In genomic region chr6:51618563-51618962, GRCh38 we compare ENCODE assay signal across 10 cellular contexts.
DNase-seq lines count a peak whose midpoint lies in the region; ATAC-seq and TF ChIP-seq lines count a peak whose summit lies in the region.
"Had no signal": no experiment of that assay in that cellular context is flagged by ENCODE, and none has a peak within 500 bp of the region (broad histone marks: within the 10 kb centered on the region; RNA-seq: fewer than 3 reads in every experiment).

No MANE protein-coding gene starts in this region.

- no peaks in the 10 kb centered on the region for H3K27me3 Mint-ChIP-seq in activated CD4-positive, alpha-beta T cell treated with anti-CD3 and anti-CD28 coated beads, Interleukin-2, amount 10 ng/mL, durations not matched to agents 7 days and 5 days
- H3K27me3 Mint-ChIP-seq in T-helper 17 cell, result no peaks in the 10 kb centered on the region
- H3K27me3 Mint-ChIP-seq: CD4-positive, alpha-beta T cell had no signal

- no peaks in the 10 kb centered on the region for H3K4me1 Mint-ChIP-seq in activated CD4-positive, alpha-beta T cell treated with anti-CD3 and anti-CD28 coated beads, Interleukin-2, amount 10 ng/mL, durations not matched to agents 7 days and 5 days
- no peaks in the 10 kb centered on the region for H3K4me1 Mint-ChIP-seq in T-helper 17 cell

- no peak overlapping the region for H3K4me3 Mint-ChIP-seq in activated CD4-positive, alpha-beta T cell treated with anti-CD3 and anti-CD28 coated beads, Interleukin-2, amount 10 ng/mL, durations not matched to agents 7 days and 5 days
- H3K4me3 Mint-ChIP-seq in T-helper 17 cell, result no peak overlapping the region
- H3K4me3 Mint-ChIP-seq: CD4-positive, alpha-beta T cell had no signal

- CTCF ChIA-PET in OCI-LY7 (lab: Charles Lee; ENCODE audit: unreplicated experiment), result no interaction called here
- CTCF ChIA-PET in activated CD4-positive, alpha-beta T cell treated with anti-CD3 and anti-CD28 coated beads, Interleukin-2, amount 10 ng/mL, durations not matched to agents 7 days and 5 days (lab: Charles Lee), result no interaction called here

- DNase-seq in ACHN, result peak; percentile 19
- DNase-seq in OCI-LY7 (ENCODE audit: low spot score), result peak; percentile 22
- peak; percentile 16 for DNase-seq in iPS-NIHi11 (ENCODE audit: low spot score)
- no peak for DNase-seq in activated CD4-positive, alpha-beta T cell treated with anti-CD3 and anti-CD28 coated beads, Interleukin-2, amount 10 ng/mL, durations not matched to agents 7 days and 5 days
- no peak for DNase-seq in NCI-H1105 treated with DMSO at 0.1 percent for 48 hours (lab: John Stamatoyannopoulos, UW)
- no peak for DNase-seq in T-helper 17 cell
- DNase-seq in H7, result no peak
- DNase-seq: activated gamma-delta T cell; CD4-positive, alpha-beta T cell had no signal

- no peaks in the 10 kb centered on the region for H3K27me3 ChIP-seq in H7 (ENCODE audit: control insufficient read depth, insufficient read depth, low read length)

- H2AFZ ChIP-seq in OCI-LY7 (ENCODE audit: low read length), result no peak overlapping the region

- H3K27ac ChIP-seq in OCI-LY7 (ENCODE audit: low read depth, low read length, poor library complexity, severe bottlenecking), result no peak overlapping the region

- in situ Hi-C loops in ACHN (cut with HindIII; ENCODE audit: low pct_ligation_motif_present, low pct_unique_long_range_greater_than_20kb, low sequenced_read_pairs), result no loop called here

- no peaks in the 10 kb centered on the region for H3K4me1 ChIP-seq in OCI-LY7 (ENCODE audit: insufficient read depth, low read length, poor library complexity, severe bottlenecking)

- no peaks in the 10 kb centered on the region for H3K9me3 ChIP-seq in OCI-LY7 (ENCODE audit: low read length)
- H3K9me3 ChIP-seq in T-helper 17 cell (ENCODE audit: control insufficient read depth, low read length, poor library complexity, severe bottlenecking), result no peaks in the 10 kb centered on the region

- no peaks in the 10 kb centered on the region for H3K79me2 ChIP-seq in OCI-LY7 (ENCODE audit: insufficient read depth, low read depth, low read length)

- H3K4me2 ChIP-seq in OCI-LY7 (ENCODE audit: low read length), result no peak overlapping the region

- H3K9me2 ChIP-seq in OCI-LY7 (ENCODE audit: insufficient read depth, low read length), result no peaks in the 10 kb centered on the region

- peak; percentile 72 for TF ChIP-seq CTCF in OCI-LY7 (conservative IDR thresholded peaks at IDR 0.05; ENCODE audit: low read length)

- intact Hi-C loops in OCI-LY7 (cut with micrococcal nuclease; ENCODE audit: unreplicated experiment), result no loop called here

- H3K4me3 ChIP-seq in OCI-LY7 (ENCODE audit: low read depth, low read length, poor library complexity, severe bottlenecking) (no peak overlapping the region), H7 (ENCODE audit: insufficient read depth, low read depth, low read length) (no peak overlapping the region)

- H4K20me1 ChIP-seq in OCI-LY7 (ENCODE audit: insufficient read depth, low read length), result no peaks in the 10 kb centered on the region

- H3K36me3 ChIP-seq in OCI-LY7 (ENCODE audit: insufficient read depth, low read length) (no peaks in the 10 kb centered on the region), H7 (replicated peaks; ENCODE audit: control insufficient read depth, insufficient read depth, low read length) (no peaks in the 10 kb centered on the region)

- POLR2A ChIA-PET in OCI-LY7 (lab: Charles Lee), result interaction anchor here (0.9 to 1.2 kb wide), 2 partner anchors 9 to 25 kb away, joined by 3 to 4 read pairs; no protein-coding TSS in a partner anchor
- POLR2A ChIA-PET in activated CD4-positive, alpha-beta T cell treated with anti-CD3 and anti-CD28 coated beads, Interleukin-2, amount 10 ng/mL, durations not matched to agents 7 days and 5 days (lab: Charles Lee), result no interaction called here

- no peak overlapping the region for H3K27ac Mint-ChIP-seq in activated CD4-positive, alpha-beta T cell treated with anti-CD3 and anti-CD28 coated beads, Interleukin-2, amount 10 ng/mL, durations not matched to agents 7 days and 5 days
- no peak overlapping the region for H3K27ac Mint-ChIP-seq in T-helper 17 cell
- H3K27ac Mint-ChIP-seq: CD4-positive, alpha-beta T cell had no signal

- peak; percentile 50 for ATAC-seq in GM19023 (IDR thresholded peaks at IDR 0.05; ENCODE audit: unreplicated experiment)
- no peak for ATAC-seq in T-helper 17 cell

- no TSS peak for BruUV-seq in OCI-LY7 (replicated peaks; lab: Mats Ljungman, UMichigan)

- H3K36me3 Mint-ChIP-seq in activated CD4-positive, alpha-beta T cell treated with anti-CD3 and anti-CD28 coated beads, Interleukin-2, amount 10 ng/mL, durations not matched to agents 7 days and 5 days (ENCODE audit: low read depth), result no peaks in the 10 kb centered on the region
- H3K36me3 Mint-ChIP-seq in T-helper 17 cell (ENCODE audit: low read depth), result no peaks in the 10 kb centered on the region

- H3K9me3 Mint-ChIP-seq in activated CD4-positive, alpha-beta T cell treated with anti-CD3 and anti-CD28 coated beads, Interleukin-2, amount 10 ng/mL, durations not matched to agents 7 days and 5 days, result no peaks in the 10 kb centered on the region
- H3K9me3 Mint-ChIP-seq: CD4-positive, alpha-beta T cell had no signal

Comparison
In these comparisons a context has a peak if more than half of its experiments do, and no peak if none do; other contexts are left out.
1. DNase-seq: peak in ACHN (single experiment), OCI-LY7 (single experiment) and iPS-NIHi11 (single experiment); none in activated CD4-positive, alpha-beta T cell treated with anti-CD3 and anti-CD28 coated beads, Interleukin-2, amount 10 ng/mL, durations not matched to agents 7 days and 5 days (single experiment), NCI-H1105 treated with DMSO at 0.1 percent for 48 hours (single experiment), T-helper 17 cell (0 of 3) and H7 (single experiment).